Comparison of ENCODE assay signal across 18 cellular contexts in genomic region chr17:57366177-57366557, GRCh38.
DNase-seq lines count a peak whose midpoint lies in the region; ATAC-seq, FAIRE-seq and TF ChIP-seq lines count a peak whose summit lies in the region.
"Had no signal": no experiment of that assay in that cellular context is flagged by ENCODE, and none has a peak within 500 bp of the region (broad histone marks: within the 10 kb centered on the region; RNA-seq: fewer than 3 reads in every experiment).

No MANE protein-coding gene starts in this region.

- H2AFZ ChIP-seq in KMS-11 (ENCODE audit: low read depth) = no peak overlapping the region

- H3K9ac ChIP-seq in KMS-11 = no peak overlapping the region

- H3K9me3 Mint-ChIP-seq in neural crest cell = peaks cover 3% of the 10 kb centered on the region
- no peaks in the 10 kb centered on the region for H3K9me3 Mint-ChIP-seq in immature natural killer cell
- H3K9me3 Mint-ChIP-seq: activated naive CD4-positive, alpha-beta T cell treated with anti-CD3 and anti-CD28 coated beads, Interleukin-2, amount 50 U/mL, for 72 hours; activated T-cell treated with anti-CD3 and anti-CD28 coated beads, Interleukin-2, amount 50 U/mL, for 72 hours; endodermal cell had no signal

- TF ChIP-seq POLR2A in A549 (IDR thresholded peaks at IDR 0.05; ENCODE audit: low read length) = no peak

- no peaks in the 10 kb centered on the region for H3K27me3 ChIP-seq in KMS-11 (ENCODE audit: insufficient read depth, low read depth)
- no peaks in the 10 kb centered on the region for H3K27me3 ChIP-seq in SJCRH30
- H3K27me3 ChIP-seq: neutrophil, tibial artery had no signal

- DNase-seq in A549 (ENCODE audit: low read depth in 1 of 2, low spot score in 1 of 2) = no peak
- DNase-seq in epithelial cell of proximal tubule (ENCODE audit: low read depth) = no peak
- DNase-seq in neural crest cell (ENCODE audit: low read depth, low spot score) = no peak
- no peak for DNase-seq in immature natural killer cell
- DNase-seq in G401 (ENCODE audit: low spot score) = no peak
- no peak for DNase-seq in SJCRH30
- DNase-seq: activated T-cell treated with anti-CD3 and anti-CD28 coated beads, Interleukin-2, amount 50 U/mL, for 72 hours; endodermal cell; GF-D8; KBM-7; NCI-H1048; NCI-H1930; tibial artery had no signal

- H3K4me3 ChIP-seq in A549 = no peak overlapping the region
- H3K4me3 ChIP-seq in KMS-11 (IDR thresholded peaks at IDR 0.05; ENCODE audit: insufficient read depth, low read depth, low read length) = no peak overlapping the region
- peak overlapping the region; percentile 4 for H3K4me3 ChIP-seq in epithelial cell of proximal tubule (ENCODE audit: low read depth, low read length)
- no peak overlapping the region for H3K4me3 ChIP-seq in SJCRH30
- H3K4me3 ChIP-seq: tibial artery had no signal

- no peak for TF ChIP-seq CTCF in A549 (IDR thresholded peaks at IDR 0.05)
- TF ChIP-seq CTCF in KMS-11 (conservative IDR thresholded peaks at IDR 0.05; ENCODE audit: low read depth, low read length) = 0 out of 2 replicates have a peak, but pooled peaks have one; percentile 12
- TF ChIP-seq CTCF in epithelial cell of proximal tubule (conservative IDR thresholded peaks at IDR 0.05; ENCODE audit: low read depth, low read length) = no peak
- no peak for TF ChIP-seq CTCF in neural crest cell (conservative IDR thresholded peaks at IDR 0.05)

- 87% methylated on average over 6 of the region's 6 CpGs for WGBS in A549 (ENCODE audit: missing lambda C conversion rate)

- H3K27ac ChIP-seq in A549 (peak overlapping the region; percentile 88 to 91), KMS-11 (no peak overlapping the region), SJCRH30 (no peak overlapping the region)
- H3K27ac ChIP-seq: neutrophil, tibial artery had no signal

- ATAC-seq in A549 (no peak), GM19324 (IDR thresholded peaks at IDR 0.05; ENCODE audit: low FRiP score, unreplicated experiment) (no peak)
- ATAC-seq: activated naive CD4-positive, alpha-beta T cell treated with anti-CD3 and anti-CD28 coated beads, Interleukin-2, amount 50 U/mL, for 72 hours; activated T-cell treated with anti-CD3 and anti-CD28 coated beads, Interleukin-2, amount 50 U/mL, for 72 hours had no signal

- no peak for FAIRE-seq in A549 (lab: Jason Lieb, UNC)
- FAIRE-seq: TTC549 had no signal

- peaks cover 3% of the 10 kb centered on the region for H3K36me3 Mint-ChIP-seq in neural crest cell (ENCODE audit: low read depth)
- no peaks in the 10 kb centered on the region for H3K36me3 Mint-ChIP-seq in immature natural killer cell
- H3K36me3 Mint-ChIP-seq: activated naive CD4-positive, alpha-beta T cell treated with anti-CD3 and anti-CD28 coated beads, Interleukin-2, amount 50 U/mL, for 72 hours had no signal

- no peaks in the 10 kb centered on the region for H4K20me1 ChIP-seq in KMS-11 (ENCODE audit: insufficient read depth)

- H3K9me3 ChIP-seq in A549 (no peaks in the 10 kb centered on the region), SJCRH30 (replicated peaks) (no peaks in the 10 kb centered on the region)
- H3K9me3 ChIP-seq: neutrophil, tibial artery had no signal

- H3K4me3 Mint-ChIP-seq in neural crest cell (no peak overlapping the region), immature natural killer cell (no peak overlapping the region)
- H3K4me3 Mint-ChIP-seq: activated T-cell treated with anti-CD3 and anti-CD28 coated beads, Interleukin-2, amount 50 U/mL, for 72 hours; endodermal cell had no signal

- H3K4me2 ChIP-seq in A549 = peak overlapping the region; percentile 44
- no peak overlapping the region; the same call in 1 of the 2 replicates for H3K4me2 ChIP-seq in KMS-11

- H3K27ac Mint-ChIP-seq in neural crest cell (ENCODE audit: unreplicated experiment) (peak overlapping the region; percentile 10), immature natural killer cell (no peak overlapping the region)
- H3K27ac Mint-ChIP-seq: activated T-cell treated with anti-CD3 and anti-CD28 coated beads, Interleukin-2, amount 50 U/mL, for 72 hours had no signal

- TF ChIP-seq RAD21 in A549 (conservative IDR thresholded peaks at IDR 0.05 in 1 of 2, IDR thresholded peaks at IDR 0.05 in 1 of 2) = no peak

- H3K27me3 Mint-ChIP-seq in neural crest cell (ENCODE audit: low read depth) = no peaks in the 10 kb centered on the region
- peaks cover 0 to 2% (median 0%) of the 10 kb centered on the region in 3 donors for H3K27me3 Mint-ChIP-seq in immature natural killer cell (ENCODE audit: low read depth in 3 of 3)

- in situ Hi-C loops in G401 (cut with HindIII; ENCODE audit: low sequenced_read_pairs) = no loop called here

- H3K79me2 ChIP-seq in KMS-11 (ENCODE audit: insufficient read depth, low read depth) = peaks cover 94% of the 10 kb centered on the region

- no peak for TF ChIP-seq EP300 in A549 (IDR thresholded peaks at IDR 0.05)

- POLR2A ChIA-PET in A549 (lab: Yijun Ruan, JAX) = no interaction called here

- H3K4me1 Mint-ChIP-seq in neural crest cell (peaks cover 66% of the 10 kb centered on the region), immature natural killer cell (peaks cover 0 to 6% of the 10 kb centered on the region in 2 donors)

- H3K36me3 ChIP-seq in KMS-11 (ENCODE audit: insufficient read depth) = no peaks in the 10 kb centered on the region
- H3K36me3 ChIP-seq in SJCRH30 = no peaks in the 10 kb centered on the region; the same call in 1 of the 2 replicates
- H3K36me3 ChIP-seq: neutrophil, tibial artery had no signal

- CTCF ChIA-PET in A549 (lab: Yijun Ruan, JAX) = interaction anchor here (0.5 to 1.6 kb wide), 3 partner anchors 90 to 306 kb away, joined by 3 to 4 read pairs (median 3); no protein-coding TSS in a partner anchor

- peaks cover 74% of the 10 kb centered on the region for H3K4me1 ChIP-seq in A549
- H3K4me1 ChIP-seq in KMS-11 (ENCODE audit: low read depth, poor library complexity, severe bottlenecking) = peaks cover 99% of the 10 kb centered on the region
- H3K4me1 ChIP-seq in SJCRH30 = peaks cover 8% of the 10 kb centered on the region; the same call in 1 of the 2 replicates

TF ChIP-seq in A549, 52 proteins besides CTCF, POLR2A, EP300 and RAD21:
- TF ChIP-seq ZSCAN20 (CRISPR knock-in tag; IDR thresholded peaks at IDR 0.05) = no peak
- TF ChIP-seq TFCP2L1 (CRISPR knock-in tag; IDR thresholded peaks at IDR 0.05) = no peak
- no peak for TF ChIP-seq ATOH8 (CRISPR knock-in tag; IDR thresholded peaks at IDR 0.05; ENCODE audit: low read depth)
- TF ChIP-seq FOSL2 (IDR thresholded peaks at IDR 0.05) = no peak
- no peak for TF ChIP-seq FOSL2 (CRISPR knock-in tag; IDR thresholded peaks at IDR 0.05)
- TF ChIP-seq CHD2 (IDR thresholded peaks at IDR 0.05; ENCODE audit: low read length, partially characterized antibody) = no peak
- no peak for TF ChIP-seq HEYL (CRISPR knock-in tag; IDR thresholded peaks at IDR 0.05)
- no peak for TF ChIP-seq JUN (IDR thresholded peaks at IDR 0.05)
- no peak for TF ChIP-seq HOXB13 (CRISPR knock-in tag; IDR thresholded peaks at IDR 0.05; ENCODE audit: low read depth)
- no peak for TF ChIP-seq SMC3 (IDR thresholded peaks at IDR 0.05)
- no peak for TF ChIP-seq GATA3 (IDR thresholded peaks at IDR 0.05; ENCODE audit: borderline replicate concordance)
- no peak for TF ChIP-seq ESRRA (IDR thresholded peaks at IDR 0.05; ENCODE audit: borderline replicate concordance, low read length)
- TF ChIP-seq HOXB5 (CRISPR knock-in tag; IDR thresholded peaks at IDR 0.05) = no peak

Comparison
In these comparisons a context has a peak if more than half of its experiments do, and no peak if none do; other contexts are left out.
1. H3K27ac ChIP-seq: peak in A549 (2 of 2); none in KMS-11 (single experiment) and SJCRH30 (single experiment).